ENCODE assay signal across 34 cellular contexts in genomic region chr4:38025665-38026064, GRCh38.
"Had no signal": no experiment of that assay in that cellular context is flagged by ENCODE, and none has a peak within 500 bp of the region (broad histone marks: within the 10 kb centered on the region; RNA-seq: fewer than 3 reads in every experiment).

No MANE protein-coding gene starts in this region.

- H2AFZ ChIP-seq: neural progenitor cell had no signal

- ATAC-seq: activated CD4-positive, CD25-positive, alpha-beta regulatory T cell treated with anti-CD3 and anti-CD28 coated beads, Interleukin-2, amount 50 U/mL, for 24 hours; activated naive CD4-positive, alpha-beta T cell treated with anti-CD3 and anti-CD28 coated beads, Interleukin-2, amount 50 U/mL, for 72 hours; activated T-helper 17 cell treated with anti-CD3 and anti-CD28 coated beads, Interleukin-2, amount 50 U/mL, for 72 hours; naive thymus-derived CD4-positive, alpha-beta T cell; stimulated activated memory B cell treated with anti-CD40 and anti-IgM and Interleukin-4, amounts not matched to agents 10 μg/mL and 1 μg/mL and 100 μg/mL, for 72 hours; stimulated activated naive CD8-positive, alpha-beta T cell treated with anti-CD3 and anti-CD28 coated beads, Interleukin-15, amount 100 ng/mL, for 72 hours had no signal

- DNase-seq: activated CD4-positive, alpha-beta T cell treated with anti-CD3 and anti-CD28 coated beads for 48 hours; activated CD4-positive, alpha-beta T cell treated with anti-CD3 and anti-CD28 coated beads, Interleukin-2, amount 50 U/mL, for 48 hours; activated CD8-positive, alpha-beta memory T cell treated with anti-CD3 and anti-CD28 coated beads, Interleukin-2, amount 50 U/mL, for 48 hours; activated naive CD4-positive, alpha-beta T cell; activated T-cell treated with anti-CD3 and anti-CD28 coated beads, Interleukin-2, amount 50 U/mL, for 24 hours; anterior cingulate cortex; dermis blood vessel endothelial cell; effector CD4-positive, alpha-beta T cell; glutamatergic neuron; mammary epithelial cell; naive thymus-derived CD4-positive, alpha-beta T cell; posterior cingulate gyrus; right lobe of liver; stimulated activated CD4-positive, alpha-beta T cell treated with anti-CD3 and anti-CD28 coated beads, Interleukin-4, amount 100 ng/mL, for 4 hours; stimulated activated CD8-positive, alpha-beta memory T cell treated with anti-CD3 and anti-CD28 coated beads, Interleukin-4, amount 100 ng/mL, for 48 hours; stimulated activated naive CD8-positive, alpha-beta T cell treated with anti-CD3 and anti-CD28 coated beads, Interleukin-15, amount 100 ng/mL, for 72 hours; T1000; WERI-Rb-1 had no signal

- H3K9me3 ChIP-seq: right lobe of liver, thyroid gland had no signal

- FAIRE-seq: bronchial epithelial cell, colon, endometrium, frontal cortex, islet of Langerhans had no signal

- H3K27ac Mint-ChIP-seq: activated naive CD4-positive, alpha-beta T cell treated with anti-CD3 and anti-CD28 coated beads, Interleukin-2, amount 50 U/mL, for 72 hours; activated T-helper 17 cell treated with anti-CD3 and anti-CD28 coated beads, Interleukin-2, amount 50 U/mL, for 72 hours; neural progenitor cell; stimulated activated memory B cell treated with anti-CD40 and anti-IgM and Interleukin-4, amounts not matched to agents 10 μg/mL and 1 μg/mL and 100 μg/mL, for 72 hours; stimulated activated naive CD8-positive, alpha-beta T cell treated with anti-CD3 and anti-CD28 coated beads, Interleukin-15, amount 100 ng/mL, for 72 hours; T-helper 1 cell treated with Interleukin-12 subunit alpha and Interleukin-12 subunit beta and Interleukin-4 antibody, amounts not matched to agents 30 μg/mL and 1 μg/mL, for 36 hours had no signal

- H3K9me3 Mint-ChIP-seq: activated T-cell treated with anti-CD3 and anti-CD28 coated beads, Interleukin-2, amount 50 U/mL, for 24 hours; activated T-helper 17 cell treated with anti-CD3 and anti-CD28 coated beads, Interleukin-2, amount 50 U/mL, for 72 hours; stimulated activated memory B cell treated with anti-CD40 and anti-IgM and Interleukin-4, amounts not matched to agents 10 μg/mL and 1 μg/mL and 100 μg/mL, for 72 hours had no signal

- H3K4me1 Mint-ChIP-seq: stimulated activated naive CD8-positive, alpha-beta T cell treated with anti-CD3 and anti-CD28 coated beads, Interleukin-15, amount 100 ng/mL, for 72 hours had no signal

- H3K27me3 ChIP-seq: neural progenitor cell, right lobe of liver, thyroid gland had no signal

- H3K27ac ChIP-seq: epithelial cell of prostate, neural progenitor cell, right lobe of liver, SK-N-MC, skin epidermis, thyroid gland, WERI-Rb-1 had no signal

- H3K4me1 ChIP-seq: neural progenitor cell, right lobe of liver had no signal

- H3K4me2 ChIP-seq: neural progenitor cell had no signal

- H3K27me3 Mint-ChIP-seq: activated T-cell treated with anti-CD3 and anti-CD28 coated beads, Interleukin-2, amount 50 U/mL, for 24 hours; activated T-helper 17 cell treated with anti-CD3 and anti-CD28 coated beads, Interleukin-2, amount 50 U/mL, for 72 hours; naive thymus-derived CD4-positive, alpha-beta T cell; stimulated activated memory B cell treated with anti-CD40 and anti-IgM and Interleukin-4, amounts not matched to agents 10 μg/mL and 1 μg/mL and 100 μg/mL, for 72 hours; stimulated activated naive CD8-positive, alpha-beta T cell treated with anti-CD3 and anti-CD28 coated beads, Interleukin-15, amount 100 ng/mL, for 72 hours had no signal

- H3K9ac ChIP-seq: neural progenitor cell had no signal

- H3K4me3 Mint-ChIP-seq: activated T-cell treated with anti-CD3 and anti-CD28 coated beads, Interleukin-2, amount 50 U/mL, for 24 hours; activated T-helper 17 cell treated with anti-CD3 and anti-CD28 coated beads, Interleukin-2, amount 50 U/mL, for 72 hours; mesothelial cell of epicardium; naive thymus-derived CD4-positive, alpha-beta T cell; neural progenitor cell; stimulated activated memory B cell treated with anti-CD40 and anti-IgM and Interleukin-4, amounts not matched to agents 10 μg/mL and 1 μg/mL and 100 μg/mL, for 72 hours; stimulated activated naive CD8-positive, alpha-beta T cell treated with anti-CD3 and anti-CD28 coated beads, Interleukin-15, amount 100 ng/mL, for 72 hours; T-helper 1 cell treated with Interleukin-12 subunit alpha and Interleukin-12 subunit beta and Interleukin-4 antibody, amounts not matched to agents 30 μg/mL and 1 μg/mL, for 36 hours had no signal

- H3K4me3 ChIP-seq: neural progenitor cell, right lobe of liver, SK-N-MC, skin epidermis, thyroid gland had no signal
